Comparison of ENCODE assay signal across 9 cellular contexts in the genomic region with DNA sequence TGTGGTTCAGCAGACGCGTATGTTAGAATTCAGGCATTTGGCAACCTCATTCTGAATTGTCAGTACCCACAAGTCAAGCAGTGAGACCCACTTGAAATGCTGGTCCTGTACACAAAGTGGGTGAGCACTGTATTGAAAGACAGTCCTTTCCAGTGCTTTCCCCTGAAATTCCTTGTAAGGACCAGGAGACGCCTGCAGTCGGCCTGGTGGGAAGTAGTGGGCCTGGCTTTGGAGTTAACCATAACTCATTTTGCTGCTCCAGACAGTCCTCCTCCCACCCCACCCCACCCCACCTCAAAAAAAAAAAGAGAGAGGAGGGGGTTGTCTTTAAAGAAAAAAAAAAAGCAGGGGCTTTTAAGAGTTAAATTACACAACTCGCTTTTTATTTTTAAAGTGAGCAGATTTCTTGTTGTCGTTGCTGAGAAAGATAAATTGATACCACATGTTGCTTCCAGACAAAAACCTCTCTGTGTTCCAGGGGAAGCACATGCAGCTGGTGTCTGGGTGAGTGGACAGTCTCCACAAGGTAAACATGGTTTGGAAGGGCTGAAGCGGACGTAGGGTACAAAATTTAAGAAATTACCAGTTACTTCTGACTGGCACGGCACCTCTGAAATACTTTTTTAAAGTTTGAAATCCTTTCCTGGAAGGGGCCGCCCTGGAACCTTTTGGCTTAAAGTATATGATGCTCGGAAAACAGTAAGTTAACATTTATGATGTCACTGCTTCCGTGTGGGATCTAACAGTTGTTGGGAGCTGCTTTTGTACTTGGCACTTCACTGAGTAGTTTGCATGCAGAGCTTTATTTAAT.
DNase-seq lines count a peak whose midpoint lies in the region; ATAC-seq and TF ChIP-seq lines count a peak whose summit lies in the region.
"Had no signal": no experiment of that assay in that cellular context is flagged by ENCODE, and none has a peak within 500 bp of the region (broad histone marks: within the 10 kb centered on the region; RNA-seq: fewer than 3 reads in every experiment).

No MANE protein-coding gene starts in this region.

- no peaks in the 10 kb centered on the region for H3K36me3 ChIP-seq in mesenchymal stem cell (ENCODE audit: control insufficient read depth in 1 of 2, insufficient read depth in 2 of 2, low read depth in 1 of 2, low read length in 2 of 2)
- H3K36me3 ChIP-seq in thyroid gland, result no peaks in the 10 kb centered on the region

- H2BK15ac ChIP-seq in mesenchymal stem cell (ENCODE audit: low read depth, poor library complexity, severe bottlenecking), result no peak overlapping the region

- H3K4me3 ChIP-seq in choroid plexus epithelial cell (ENCODE audit: low read depth, low read length) (peak overlapping the region; percentile 26), mesenchymal stem cell (ENCODE audit: insufficient read depth in 1 of 2, low read depth in 1 of 2, low read length in 2 of 2) (peak overlapping the region in 1 of 2 experiments; percentile 55), thyroid gland (replicated peaks in 1 of 3) (no peak overlapping the region)

- no peak overlapping the region for H4K8ac ChIP-seq in mesenchymal stem cell (ENCODE audit: low read length)

- H2BK5ac ChIP-seq in mesenchymal stem cell (ENCODE audit: low read depth, low read length, poor library complexity, severe bottlenecking), result no peak overlapping the region

- 62% methylated on average over 10 of the region's 12 CpGs for WGBS in mesenchymal stem cell
- 71 to 81% methylated on average over 12 of the region's 12 CpGs for WGBS in thyroid gland, 2 donors

- no peaks in the 10 kb centered on the region for H3K9me3 ChIP-seq in mesenchymal stem cell (ENCODE audit: control insufficient read depth, low read length)
- no peaks in the 10 kb centered on the region for H3K9me3 ChIP-seq in thyroid gland

- ATAC-seq in HG03135 (IDR thresholded peaks at IDR 0.05; ENCODE audit: unreplicated experiment), result no peak

- peak overlapping the region in 1 of 2 experiments; percentile 47 for H3K4ac ChIP-seq in mesenchymal stem cell (ENCODE audit: low read depth in 1 of 2, low read length in 2 of 2)

- H2BK120ac ChIP-seq in mesenchymal stem cell (ENCODE audit: low read depth, low read length), result no peak overlapping the region

- H2AK5ac ChIP-seq in mesenchymal stem cell (ENCODE audit: low read length, severe bottlenecking), result no peak overlapping the region

- H3K27me3 ChIP-seq in mesenchymal stem cell (ENCODE audit: control insufficient read depth in 1 of 2, insufficient read depth in 1 of 2, low read length in 2 of 2) (no peaks in the 10 kb centered on the region), thyroid gland (no peaks in the 10 kb centered on the region)

- no peak overlapping the region for H3K4me2 ChIP-seq in mesenchymal stem cell (ENCODE audit: low read length, poor library complexity, severe bottlenecking)

- no peak overlapping the region for H4K91ac ChIP-seq in mesenchymal stem cell (ENCODE audit: low read length)

- peak overlapping the region in 1 of 2 experiments; percentile 10 for H2BK12ac ChIP-seq in mesenchymal stem cell (ENCODE audit: low read length in 2 of 2)

- peak overlapping the region; percentile 6 to 85 for H3K18ac ChIP-seq in mesenchymal stem cell (ENCODE audit: low read depth in 1 of 2, low read length in 2 of 2)

- intact Hi-C loops in thyroid gland (cut with DNase I), result no loop called here

- H3K27ac ChIP-seq in mesenchymal stem cell (ENCODE audit: low read length, poor library complexity, severe bottlenecking) (no peak overlapping the region), thyroid gland (peak overlapping the region; percentile 14 to 71 (median 50))
- H3K27ac ChIP-seq: parathyroid adenoma had no signal

- no peak for TF ChIP-seq POLR2A in thyroid gland (IDR thresholded peaks at IDR 0.05)

- H3K14ac ChIP-seq in mesenchymal stem cell (ENCODE audit: low read length in 2 of 2), result no peak overlapping the region

- peaks cover 17% of the 10 kb centered on the region for H3K79me1 ChIP-seq in mesenchymal stem cell (replicated peaks; ENCODE audit: low read length, poor library complexity, severe bottlenecking)

- no peak overlapping the region for H2AFZ ChIP-seq in mesenchymal stem cell (ENCODE audit: low read depth, low read length)
- H2AFZ ChIP-seq: parathyroid adenoma had no signal

- no peak overlapping the region for H3K23ac ChIP-seq in mesenchymal stem cell (ENCODE audit: low read length in 2 of 2)

- H3K4me1 ChIP-seq in mesenchymal stem cell (ENCODE audit: control insufficient read depth, insufficient read depth, low read depth, low read length) (peaks cover 13% of the 10 kb centered on the region), thyroid gland (peaks cover 32 to 58% of the 10 kb centered on the region in 2 donors)

- H3K9ac ChIP-seq in mesenchymal stem cell (ENCODE audit: low read length), result peak overlapping the region; percentile 80
- H3K9ac ChIP-seq: parathyroid adenoma had no signal

- peak; percentile 17 for DNase-seq in NCI-H146 treated with DMSO at 0.1 percent for 48 hours (lab: John Stamatoyannopoulos, UW; ENCODE audit: unreplicated experiment)
- DNase-seq in choroid plexus epithelial cell (ENCODE audit: low read depth), result peak; percentile 79
- DNase-seq in mesenchymal stem cell, result peak; percentile 59
- no peak for DNase-seq in thyroid gland
- no peak for DNase-seq in T1000 (lab: John Stamatoyannopoulos, UW)
- no peak for DNase-seq in NCI-H2107 (lab: John Stamatoyannopoulos, UW)
- DNase-seq in NCI-H2227 treated with DMSO at 0.1 percent for 48 hours (lab: John Stamatoyannopoulos, UW), result no peak

- no peak for TF ChIP-seq CTCF in choroid plexus epithelial cell (conservative IDR thresholded peaks at IDR 0.05; ENCODE audit: low read depth, low read length)
- TF ChIP-seq CTCF in thyroid gland (IDR thresholded peaks at IDR 0.05), result no peak

Comparison
In these comparisons a context has a peak if more than half of its experiments do, and no peak if none do; other contexts are left out.
1. DNase-seq: peak in NCI-H146 treated with DMSO at 0.1 percent for 48 hours (single experiment), choroid plexus epithelial cell (single experiment) and mesenchymal stem cell (single experiment); none in thyroid gland (0 of 2), T1000 (single experiment), NCI-H2107 (single experiment) and NCI-H2227 treated with DMSO at 0.1 percent for 48 hours (single experiment).